ENCODE assay signal across 6 cellular contexts in genomic region chr5:177402271-177403043, GRCh38. TPM values are rescaled to one million over a fixed set of nuclear protein-coding genes. Genes with fewer than 3 reads are reported as not detected.
DNase-seq lines count a peak whose midpoint lies in the region; ATAC-seq and TF ChIP-seq lines count a peak whose summit lies in the region.

No MANE protein-coding gene starts in this region.

- peak; percentile 92 for TF ChIP-seq CTCF in HEK293 (tag by site-specific recombination; IDR thresholded peaks at IDR 0.05)
- TF ChIP-seq CTCF in breast epithelium (IDR thresholded peaks at IDR 0.05), result peak in 2 of 3 donors; percentile 38 to 39
- TF ChIP-seq CTCF in neural cell (IDR thresholded peaks at IDR 0.05; ENCODE audit: poor library complexity, severe bottlenecking), result peak; percentile 79

- peak overlapping the region; percentile 63 for H2AFZ ChIP-seq in neural cell (ENCODE audit: low read depth, low read length)

- POLR2A ChIA-PET in HEK293 (lab: Yijun Ruan, JAX), result interaction anchor here (0.8 to 3.8 kb wide), 12 partner anchors 10 to 94 kb away, joined by 3 to 45 read pairs (median 6); partner anchors contain the start of genes GRK6 and PDLIM7

- TF ChIP-seq RAD21 in neural cell (conservative IDR thresholded peaks at IDR 0.05), result peak; percentile 65

- H3F3A ChIP-seq in neural cell (ENCODE audit: insufficient read depth, low read length, poor library complexity, severe bottlenecking), result no peaks in the 10 kb centered on the region

- no peak for TF ChIP-seq EP300 in neural cell (conservative IDR thresholded peaks at IDR 0.05; ENCODE audit: poor library complexity, severe bottlenecking)

- peak overlapping the region; percentile 22 for H3K4me3 ChIP-seq in HEK293 (ENCODE audit: low read depth, low read length)
- H3K4me3 ChIP-seq in breast epithelium, result peak overlapping the region in 2 of 3 donors; percentile 63 to 71
- peak overlapping the region; percentile 65 for H3K4me3 ChIP-seq in neural cell (ENCODE audit: low read length)

- H3K4me1 ChIP-seq in HEK293 (ENCODE audit: control insufficient read depth, insufficient read depth, low read length) (no peaks in the 10 kb centered on the region), breast epithelium (peaks cover 5 to 14% of the 10 kb centered on the region in 2 donors)

- H3K9me2 ChIP-seq in neural cell (ENCODE audit: insufficient read depth, low read length), result no peaks in the 10 kb centered on the region

- peaks cover 9 to 27% of the 10 kb centered on the region in 2 donors for H3K27me3 ChIP-seq in breast epithelium
- H3K27me3 ChIP-seq in neural cell (ENCODE audit: insufficient read depth, low read depth, low read length), result peaks cover 42% of the 10 kb centered on the region

- H3K36me3 ChIP-seq in HEK293 (ENCODE audit: control insufficient read depth in 2 of 2, insufficient read depth in 1 of 2, low read length in 2 of 2) (no peaks in the 10 kb centered on the region), breast epithelium (no peaks in the 10 kb centered on the region), neural cell (ENCODE audit: insufficient read depth, low read length) (no peaks in the 10 kb centered on the region)

- H3K9me3 ChIP-seq in HEK293 (ENCODE audit: control insufficient read depth, insufficient read depth, low read depth, low read length) (no peaks in the 10 kb centered on the region), breast epithelium (no peaks in the 10 kb centered on the region), neural cell (ENCODE audit: low read length) (no peaks in the 10 kb centered on the region)

- H3K27ac ChIP-seq in HEK293 (ENCODE audit: extremely low read depth, low read depth, low read length) (peak overlapping the region; percentile 55; the same call in 1 of the 2 replicates), breast epithelium (peak overlapping the region in 1 of 2 donors; percentile 11), neural cell (ENCODE audit: low read length) (peak overlapping the region; percentile 34)

- intact Hi-C loops in breast epithelium (cut with DNase I; ENCODE audit: low total_unique reads), result loop anchor here (5.0 kb wide), 1 partner anchor 100 kb away; no protein-coding TSS in a partner anchor

- H4K20me1 ChIP-seq in neural cell (ENCODE audit: insufficient read depth), result no peaks in the 10 kb centered on the region

- no peak for TF ChIP-seq POLR2A in breast epithelium (IDR thresholded peaks at IDR 0.05)

- H3K79me2 ChIP-seq in neural cell (replicated peaks; ENCODE audit: insufficient read depth, low read length), result no peaks in the 10 kb centered on the region

- ATAC-seq in HG02759 (IDR thresholded peaks at IDR 0.05; ENCODE audit: unreplicated experiment), result no peak
- ATAC-seq in GM18907 (IDR thresholded peaks at IDR 0.05; ENCODE audit: unreplicated experiment), result no peak

- peak overlapping the region; percentile 55 for H3K9ac ChIP-seq in neural cell (ENCODE audit: low read length)

- CTCF ChIA-PET in HEK293 (lab: Yijun Ruan, JAX), result interaction anchor here (0.6 to 6.6 kb wide), 35 partner anchors 8 to 589 kb away, joined by 3 to 97 read pairs (median 4); partner anchors contain the start of genes GRK6, LMAN2 and SLC34A1

- DNase-seq in RPMI8226, result peak; percentile 70
- DNase-seq in breast epithelium (ENCODE audit: low spot score in 2 of 2), result peak; percentile 48 to 76

- H3K4me2 ChIP-seq in neural cell (ENCODE audit: low read length), result no peak overlapping the region

TF ChIP-seq in HEK293, 187 proteins besides CTCF, POLR2A, EP300 and RAD21 (continues in another document):
- TF ChIP-seq, protein P1, sequence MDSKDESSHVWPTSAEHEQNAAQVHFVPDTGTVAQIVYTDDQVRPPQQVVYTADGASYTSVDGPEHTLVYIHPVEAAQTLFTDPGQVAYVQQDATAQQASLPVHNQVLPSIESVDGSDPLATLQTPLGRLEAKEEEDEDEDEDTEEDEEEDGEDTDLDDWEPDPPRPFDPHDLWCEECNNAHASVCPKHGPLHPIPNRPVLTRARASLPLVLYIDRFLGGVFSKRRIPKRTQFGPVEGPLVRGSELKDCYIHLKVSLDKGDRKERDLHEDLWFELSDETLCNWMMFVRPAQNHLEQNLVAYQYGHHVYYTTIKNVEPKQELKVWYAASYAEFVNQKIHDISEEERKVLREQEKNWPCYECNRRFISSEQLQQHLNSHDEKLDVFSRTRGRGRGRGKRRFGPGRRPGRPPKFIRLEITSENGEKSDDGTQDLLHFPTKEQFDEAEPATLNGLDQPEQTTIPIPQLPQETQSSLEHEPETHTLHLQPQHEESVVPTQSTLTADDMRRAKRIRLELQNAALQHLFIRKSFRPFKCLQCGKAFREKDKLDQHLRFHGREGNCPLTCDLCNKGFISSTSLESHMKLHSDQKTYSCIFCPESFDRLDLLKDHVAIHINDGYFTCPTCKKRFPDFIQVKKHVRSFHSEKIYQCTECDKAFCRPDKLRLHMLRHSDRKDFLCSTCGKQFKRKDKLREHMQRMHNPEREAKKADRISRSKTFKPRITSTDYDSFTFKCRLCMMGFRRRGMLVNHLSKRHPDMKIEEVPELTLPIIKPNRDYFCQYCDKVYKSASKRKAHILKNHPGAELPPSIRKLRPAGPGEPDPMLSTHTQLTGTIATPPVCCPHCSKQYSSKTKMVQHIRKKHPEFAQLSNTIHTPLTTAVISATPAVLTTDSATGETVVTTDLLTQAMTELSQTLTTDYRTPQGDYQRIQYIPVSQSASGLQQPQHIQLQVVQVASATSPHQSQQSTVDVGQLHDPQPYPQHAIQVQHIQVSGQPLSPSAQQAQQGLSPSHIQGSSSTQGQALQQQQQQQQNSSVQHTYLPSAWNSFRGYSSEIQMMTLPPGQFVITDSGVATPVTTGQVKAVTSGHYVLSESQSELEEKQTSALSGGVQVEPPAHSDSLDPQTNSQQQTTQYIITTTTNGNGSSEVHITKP (tag by site-specific recombination; IDR thresholded peaks at IDR 0.05), result peak; percentile 70
- peak; percentile 81; the same call in 1 of the 2 replicates for TF ChIP-seq ZNF501 (tag by site-specific recombination; IDR thresholded peaks at IDR 0.05)

TF ChIP-seq in neural cell, 6 proteins besides CTCF, POLR2A, EP300 and RAD21:
- TF ChIP-seq POLR2AphosphoS5 (IDR thresholded peaks at IDR 0.05) (peak; percentile 49), SMC3 (conservative IDR thresholded peaks at IDR 0.05; ENCODE audit: poor library complexity) (peak; percentile 75), EZH2 (IDR thresholded peaks at IDR 0.05; ENCODE audit: borderline replicate concordance, insufficient read depth, low read length, poor library complexity, severe bottlenecking) (no peak)

RNA-seq across cellular contexts. Expression of gene PFN3, which starts 2.0 kb away (rescaled TPM):
- not detected for total RNA-seq in breast epithelium
- not detected in 2 replicates for polyA plus RNA-seq in neural cell
- not detected in 2 replicates for polyA minus RNA-seq in neural cell

RNA-seq across cellular contexts. Expression of gene F12, which starts 6.9 kb away (rescaled TPM):
- total RNA-seq in breast epithelium, result 1 to 10 TPM in 2 of 3 donors, under 1 TPM in 1; 0.64 to 2.9 (median 2.6) TPM
- 1.4 and 7.8 TPM in 2 replicates for polyA plus RNA-seq in neural cell
- 2.9 and 3.6 TPM in 2 replicates for polyA minus RNA-seq in neural cell

RNA-seq across cellular contexts. Expression of gene SLC34A1, which starts 18.2 kb away (rescaled TPM):
- not detected for total RNA-seq in breast epithelium
- polyA plus RNA-seq in neural cell, result not detected in 2 replicates
- polyA minus RNA-seq in neural cell, result not detected in 2 replicates

RNA-seq across cellular contexts. Expression of gene GRK6, which starts 24.0 kb away (rescaled TPM):
- total RNA-seq in breast epithelium, result 10 to 100 TPM; 21.3 to 25.0 (median 22.1) TPM
- polyA plus RNA-seq in neural cell, result 22.6 and 26.5 TPM in 2 replicates
- 38.1 and 38.5 TPM in 2 replicates for polyA minus RNA-seq in neural cell

RNA-seq across cellular contexts. Expression of gene PRR7, which starts 44.2 kb away (rescaled TPM):
- 1 to 10 TPM in 2 of 3 donors, under 1 TPM in 1; 0.48 to 2.0 (median 1.3) TPM for total RNA-seq in breast epithelium
- polyA plus RNA-seq in neural cell, result 44.1 and 46.6 TPM in 2 replicates
- polyA minus RNA-seq in neural cell, result 25.1 and 28.8 TPM in 2 replicates

Comparison
In these comparisons a context has a peak if more than half of its experiments do, and no peak if none do; other contexts are left out.
1. CTCF ChIP-seq: peak in every context shown above with its lines; median percentile 92 in HEK293; 79 in neural cell; 38 in breast epithelium.